Comparison of ENCODE assay signal across 14 cellular contexts in the genomic region with DNA sequence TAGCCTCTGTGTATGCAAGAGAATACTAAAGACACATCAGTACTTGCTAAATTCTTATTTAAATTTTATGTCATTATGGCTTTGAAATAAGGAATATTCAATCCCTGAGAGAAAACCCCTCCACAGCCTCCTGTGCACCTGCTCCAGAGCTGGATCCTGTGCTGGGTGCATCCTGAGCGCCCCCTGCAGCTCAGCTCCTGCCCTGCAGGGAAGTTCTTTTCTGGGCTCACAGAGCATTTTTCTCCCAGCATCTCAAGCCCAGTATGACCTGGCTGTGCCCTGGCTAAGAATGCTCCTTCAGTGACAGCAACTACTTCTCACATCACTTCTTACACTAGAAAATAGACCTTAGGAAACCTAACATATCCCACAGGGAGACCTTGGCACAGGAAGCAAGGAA.
DNase-seq lines count a peak whose midpoint lies in the region; ATAC-seq lines count a peak whose summit lies in the region.
"Had no signal": no experiment of that assay in that cellular context is flagged by ENCODE, and none has a peak within 500 bp of the region (broad histone marks: within the 10 kb centered on the region; RNA-seq: fewer than 3 reads in every experiment).

No MANE protein-coding gene starts in this region.

- no peak overlapping the region for H3K27ac Mint-ChIP-seq in activated naive CD4-positive, alpha-beta T cell treated with anti-CD3 and anti-CD28 coated beads for 36 hours
- H3K27ac Mint-ChIP-seq in natural killer cell treated with Interleukin-12 subunit alpha and Interleukin-12 subunit beta and Interleukin-15 and Interleukin-18, amount 100 ng/mL, for 72 hours = peak overlapping the region in 1 of 2 donors; percentile 78

- H3K27me3 Mint-ChIP-seq in activated naive CD4-positive, alpha-beta T cell treated with anti-CD3 and anti-CD28 coated beads for 36 hours (ENCODE audit: low read depth) = no peaks in the 10 kb centered on the region
- no peaks in the 10 kb centered on the region for H3K27me3 Mint-ChIP-seq in natural killer cell treated with Interleukin-12 subunit alpha and Interleukin-12 subunit beta and Interleukin-15 and Interleukin-18, amount 100 ng/mL, for 72 hours
- H3K27me3 Mint-ChIP-seq: CD4-positive, alpha-beta memory T cell had no signal

- CTCF ChIA-PET in activated naive CD4-positive, alpha-beta T cell treated with anti-CD3 and anti-CD28 coated beads for 36 hours (lab: Charles Lee) = interaction anchor here (0.9 to 1.8 kb wide), 4 partner anchors 8 to 28 kb away, joined by 3 to 5 read pairs (median 4); no protein-coding TSS in a partner anchor

- no peak overlapping the region for H3K4me3 Mint-ChIP-seq in activated naive CD4-positive, alpha-beta T cell treated with anti-CD3 and anti-CD28 coated beads for 36 hours
- H3K4me3 Mint-ChIP-seq in natural killer cell treated with Interleukin-12 subunit alpha and Interleukin-12 subunit beta and Interleukin-15 and Interleukin-18, amount 100 ng/mL, for 72 hours = peak overlapping the region; percentile 65

- H3K9me3 Mint-ChIP-seq in activated naive CD4-positive, alpha-beta T cell treated with anti-CD3 and anti-CD28 coated beads for 36 hours = no peaks in the 10 kb centered on the region
- H3K9me3 Mint-ChIP-seq in natural killer cell treated with Interleukin-12 subunit alpha and Interleukin-12 subunit beta and Interleukin-15 and Interleukin-18, amount 100 ng/mL, for 72 hours = no peaks in the 10 kb centered on the region
- H3K9me3 Mint-ChIP-seq: CD4-positive, alpha-beta memory T cell had no signal

- H3K36me3 Mint-ChIP-seq in activated naive CD4-positive, alpha-beta T cell treated with anti-CD3 and anti-CD28 coated beads for 36 hours (ENCODE audit: low read depth) = no peaks in the 10 kb centered on the region
- no peaks in the 10 kb centered on the region for H3K36me3 Mint-ChIP-seq in natural killer cell treated with Interleukin-12 subunit alpha and Interleukin-12 subunit beta and Interleukin-15 and Interleukin-18, amount 100 ng/mL, for 72 hours
- H3K36me3 Mint-ChIP-seq: CD4-positive, alpha-beta memory T cell had no signal

- intact Hi-C loops in activated naive CD4-positive, alpha-beta T cell treated with anti-CD3 and anti-CD28 coated beads for 36 hours (cut with micrococcal nuclease) = no loop called here

- no peak for ATAC-seq in natural killer cell treated with Interleukin-12 subunit alpha and Interleukin-12 subunit beta and Interleukin-15 and Interleukin-18, amount 100 ng/mL, for 72 hours
- no peak for ATAC-seq in activated CD4-positive, CD25-positive, alpha-beta regulatory T cell treated with anti-CD3 and anti-CD28 coated beads, Interleukin-2, amount 50 U/mL, for 24 hours
- ATAC-seq: PC-3 had no signal

- peak; percentile 31 for DNase-seq in activated naive CD4-positive, alpha-beta T cell treated with anti-CD3 and anti-CD28 coated beads for 36 hours
- no peak for DNase-seq in activated naive CD4-positive, alpha-beta T cell treated with anti-CD3 and anti-CD28 coated beads, Interleukin-2, amount 50 U/mL, for 16 hours
- DNase-seq in NAMALWA (ENCODE audit: low spot score) (peak; percentile 59), DMS 273 treated with DMSO at 0.1 percent for 48 hours (lab: John Stamatoyannopoulos, UW) (no peak)
- peak; percentile 71 to 74 for DNase-seq in activated T-cell treated with anti-CD3 and anti-CD28 coated beads, Interleukin-2, amount 50 U/mL, for 48 hours
- no peak for DNase-seq in natural killer cell treated with Interleukin-12 subunit alpha and Interleukin-12 subunit beta and Interleukin-15 and Interleukin-18, amount 100 ng/mL, for 72 hours (ENCODE audit: low spot score)
- DNase-seq: AML-193, IMR-90, MV-4-11, NCI-H345, NCI-H526 treated with DMSO at 0.1 percent for 48 hours, PC-3 had no signal

- H3K4me1 Mint-ChIP-seq in activated naive CD4-positive, alpha-beta T cell treated with anti-CD3 and anti-CD28 coated beads for 36 hours (ENCODE audit: low read depth) = peaks cover 9% of the 10 kb centered on the region
- H3K4me1 Mint-ChIP-seq in natural killer cell treated with Interleukin-12 subunit alpha and Interleukin-12 subunit beta and Interleukin-15 and Interleukin-18, amount 100 ng/mL, for 72 hours (ENCODE audit: low read depth in 2 of 2) = peaks cover 10 to 54% of the 10 kb centered on the region in 2 donors

Comparison
In these comparisons a context has a peak if more than half of its experiments do, and no peak if none do; other contexts are left out.
1. DNase-seq: peak in activated naive CD4-positive, alpha-beta T cell treated with anti-CD3 and anti-CD28 coated beads for 36 hours (single experiment), NAMALWA (single experiment) and activated T-cell treated with anti-CD3 and anti-CD28 coated beads, Interleukin-2, amount 50 U/mL, for 48 hours (2 of 2); none in activated naive CD4-positive, alpha-beta T cell treated with anti-CD3 and anti-CD28 coated beads, Interleukin-2, amount 50 U/mL, for 16 hours (single experiment), natural killer cell treated with Interleukin-12 subunit alpha and Interleukin-12 subunit beta and Interleukin-15 and Interleukin-18, amount 100 ng/mL, for 72 hours (single experiment) and DMS 273 treated with DMSO at 0.1 percent for 48 hours (single experiment).